In genomic region chr14:76376878-76377523, GRCh38 we compare ENCODE assay signal across 14 cellular contexts. TPM values are rescaled to one million over a fixed set of nuclear protein-coding genes. Genes with fewer than 3 reads are reported as not detected.
DNase-seq lines count a peak whose midpoint lies in the region; ATAC-seq, FAIRE-seq and TF ChIP-seq lines count a peak whose summit lies in the region.
"Had no signal": no experiment of that assay in that cellular context is flagged by ENCODE, and none has a peak within 500 bp of the region (broad histone marks: within the 10 kb centered on the region; RNA-seq: fewer than 3 reads in every experiment).

No MANE protein-coding gene starts in this region.

- H3K36me3 Mint-ChIP-seq in dendritic cell treated with granulocyte-macrophage colony-stimulating factor and Interleukin-4, amounts not matched to agents 40 ng/mL and 50 ng/mL, for 4 days (ENCODE audit: low read depth) = no peaks in the 10 kb centered on the region

- H3K9me3 ChIP-seq in A549 = no peaks in the 10 kb centered on the region
- no peaks in the 10 kb centered on the region for H3K9me3 ChIP-seq in HCT116 (ENCODE audit: control insufficient read depth in 1 of 2, insufficient read depth in 1 of 2, low read depth in 1 of 2, low read length in 2 of 2)
- H3K9me3 ChIP-seq in muscle layer of duodenum (ENCODE audit: control insufficient read depth in 1 of 2, low read length in 2 of 2) = no peaks in the 10 kb centered on the region
- H3K9me3 ChIP-seq in tibial nerve = no peaks in the 10 kb centered on the region

- peak overlapping the region; percentile 48; the same call in 1 of the 2 replicates for H3K9ac ChIP-seq in HCT116 (ENCODE audit: low read length)
- H3K9ac ChIP-seq: BLaER1 had no signal

- H3K27me3 ChIP-seq in HCT116 (ENCODE audit: insufficient read depth, low read length) = peaks cover 34% of the 10 kb centered on the region
- H3K27me3 ChIP-seq in muscle layer of duodenum (ENCODE audit: low read depth, low read length) = peaks cover 44% of the 10 kb centered on the region
- H3K27me3 ChIP-seq in tibial nerve = peaks cover 0 to 83% of the 10 kb centered on the region in 2 donors

- H3K27me3 Mint-ChIP-seq in dendritic cell treated with granulocyte-macrophage colony-stimulating factor and Interleukin-4, amounts not matched to agents 40 ng/mL and 50 ng/mL, for 4 days = peaks cover 87% of the 10 kb centered on the region

- no peak for DNase-seq in A549 (ENCODE audit: low read depth in 1 of 2, low spot score in 1 of 2)
- no peak for DNase-seq in HCT116 (ENCODE audit: low read depth, low spot score)
- no peak for DNase-seq in tibial nerve (ENCODE audit: low spot score in 2 of 2)
- DNase-seq in DMS53 treated with DMSO at 0.1 percent for 48 hours (lab: John Stamatoyannopoulos, UW; ENCODE audit: unreplicated experiment) = no peak
- DNase-seq in DMS79 (lab: John Stamatoyannopoulos, UW) = no peak
- no peak for DNase-seq in iPS-NIHi11 (ENCODE audit: low spot score)
- DNase-seq: effector CD4-positive, alpha-beta T cell; NCI-H146; T-helper 2 cell had no signal

- peak overlapping the region; percentile 39 for H3K4me3 ChIP-seq in A549
- H3K4me3 ChIP-seq in HCT116 (replicated peaks in 1 of 2; ENCODE audit: low read depth in 1 of 2, low read length in 2 of 2) = peak overlapping the region; percentile 64 to 66
- H3K4me3 ChIP-seq in muscle layer of duodenum (ENCODE audit: low read depth in 1 of 2, low read length in 2 of 2) = peak overlapping the region; percentile 18 to 52
- H3K4me3 ChIP-seq in tibial nerve = peak overlapping the region in 1 of 4 donors; percentile 35
- H3K4me3 ChIP-seq: BLaER1 had no signal

- no peak for FAIRE-seq in A549 (lab: Jason Lieb, UNC)

- H3K27ac Mint-ChIP-seq in dendritic cell treated with granulocyte-macrophage colony-stimulating factor and Interleukin-4, amounts not matched to agents 40 ng/mL and 50 ng/mL, for 4 days = no peak overlapping the region

- intact Hi-C loops in HCT116 (cut with micrococcal nuclease) = no loop called here
- intact Hi-C loops in dendritic cell treated with granulocyte-macrophage colony-stimulating factor and Interleukin-4, amounts not matched to agents 40 ng/mL and 50 ng/mL, for 4 days (cut with micrococcal nuclease) = no loop called here

- H3K27ac ChIP-seq in A549 = no peak overlapping the region
- H3K27ac ChIP-seq in HCT116 (ENCODE audit: low read depth, low read length) = no peak overlapping the region
- no peak overlapping the region for H3K27ac ChIP-seq in muscle layer of duodenum (ENCODE audit: low read length)
- no peak overlapping the region for H3K27ac ChIP-seq in tibial nerve
- H3K27ac ChIP-seq: BLaER1 had no signal

- H2AFZ ChIP-seq in HCT116 (ENCODE audit: low read depth, low read length, poor library complexity, severe bottlenecking) = peak overlapping the region; percentile 81

- H3K36me3 ChIP-seq in HCT116 (ENCODE audit: control insufficient read depth in 1 of 2, insufficient read depth in 2 of 2, low read length in 2 of 2) (no peaks in the 10 kb centered on the region), muscle layer of duodenum (ENCODE audit: control insufficient read depth in 1 of 2, insufficient read depth in 2 of 2, low read length in 2 of 2) (no peaks in the 10 kb centered on the region), tibial nerve (no peaks in the 10 kb centered on the region)
- H3K36me3 ChIP-seq: BLaER1 had no signal

- TF ChIP-seq RAD21 in A549 (conservative IDR thresholded peaks at IDR 0.05 in 1 of 2, IDR thresholded peaks at IDR 0.05 in 1 of 2) (no peak), HCT116 (IDR thresholded peaks at IDR 0.05; ENCODE audit: low read depth) (no peak)

- WGBS in A549 (ENCODE audit: missing lambda C conversion rate) = 34% methylated on average over 60 of the region's 73 CpGs
- 1 to 2% methylated on average over 31 to 54 of the region's 73 CpGs for WGBS in tibial nerve, 2 donors

- H3K4me2 ChIP-seq in A549 (peak overlapping the region; percentile 89), HCT116 (ENCODE audit: low read length) (peak overlapping the region; percentile 96)
- H3K4me2 ChIP-seq: BLaER1 had no signal

- no peak for TF ChIP-seq CTCF in A549 (IDR thresholded peaks at IDR 0.05)
- TF ChIP-seq CTCF in HCT116 (IDR thresholded peaks at IDR 0.05 in 2 of 3, conservative IDR thresholded peaks at IDR 0.05 in 1 of 3; ENCODE audit: borderline replicate concordance in 1 of 3, insufficient read depth in 1 of 3, low read depth in 2 of 3, low read length in 2 of 3) = no peak
- no peak for TF ChIP-seq CTCF in tibial nerve (IDR thresholded peaks at IDR 0.05)

- peaks cover 12% of the 10 kb centered on the region; the same call in 2 of the 3 replicates for H3K4me1 ChIP-seq in A549
- H3K4me1 ChIP-seq in HCT116 (ENCODE audit: control insufficient read depth in 1 of 2, insufficient read depth in 2 of 2, low read length in 2 of 2) = peaks cover 12 to 26% of the 10 kb centered on the region in 2 experiments; a peak in 3 of 4 replicates
- peaks cover 0 to 15% of the 10 kb centered on the region in 2 donors for H3K4me1 ChIP-seq in muscle layer of duodenum (ENCODE audit: control insufficient read depth in 1 of 2, insufficient read depth in 2 of 2, low read length in 2 of 2)
- peaks cover 0 to 21% (median 0%) of the 10 kb centered on the region in 4 donors for H3K4me1 ChIP-seq in tibial nerve
- H3K4me1 ChIP-seq: BLaER1 had no signal

- no peaks in the 10 kb centered on the region for H3K9me2 ChIP-seq in HCT116 (ENCODE audit: insufficient read depth)

- H3K79me2 ChIP-seq in HCT116 (ENCODE audit: insufficient read depth, low read length) = no peaks in the 10 kb centered on the region

- CTCF ChIA-PET in A549 (lab: Yijun Ruan, JAX) = interaction anchor here (1.9 to 2.4 kb wide), 2 partner anchors 10 to 24 kb away, joined by 9 to 26 read pairs; no protein-coding TSS in a partner anchor
- CTCF ChIA-PET in HCT116 (lab: Charles Lee) = no interaction called here

- H4K20me1 ChIP-seq in HCT116 (ENCODE audit: insufficient read depth) = no peaks in the 10 kb centered on the region

- TF ChIP-seq EP300 in A549 (IDR thresholded peaks at IDR 0.05) = no peak
- TF ChIP-seq EP300 in tibial nerve (IDR thresholded peaks at IDR 0.05) = no peak

- RAD21 ChIA-PET in HCT116 (lab: Charles Lee; ENCODE audit: low non-redundant PET in 1 of 2, low total read pairs in 2 of 2, uncharacterized antibody in 2 of 2, unreplicated experiment in 2 of 2) = no interaction called here

- no TSS peak for BruUV-seq in HCT116 (replicated peaks; lab: Mats Ljungman, UMichigan)

- POLR2A ChIA-PET in A549 (lab: Yijun Ruan, JAX) = no interaction called here
- POLR2A ChIA-PET in HCT116 (lab: Charles Lee) = no interaction called here

- H3K4me1 Mint-ChIP-seq in dendritic cell treated with granulocyte-macrophage colony-stimulating factor and Interleukin-4, amounts not matched to agents 40 ng/mL and 50 ng/mL, for 4 days (ENCODE audit: low read depth) = peaks cover 10% of the 10 kb centered on the region

- TF ChIP-seq POLR2A in A549 (IDR thresholded peaks at IDR 0.05; ENCODE audit: low read length) (no peak), HCT116 (IDR thresholded peaks at IDR 0.05; ENCODE audit: borderline replicate concordance, extremely low read depth, insufficient read depth, insufficient read length) (no peak), tibial nerve (IDR thresholded peaks at IDR 0.05) (no peak)

- ATAC-seq in A549 (no peak), HCT116 (peak; percentile 23; the same call in 1 of the 2 replicates)

- peak overlapping the region; percentile 61 for H3K4me3 Mint-ChIP-seq in dendritic cell treated with granulocyte-macrophage colony-stimulating factor and Interleukin-4, amounts not matched to agents 40 ng/mL and 50 ng/mL, for 4 days

- H3K9me3 Mint-ChIP-seq in dendritic cell treated with granulocyte-macrophage colony-stimulating factor and Interleukin-4, amounts not matched to agents 40 ng/mL and 50 ng/mL, for 4 days = no peaks in the 10 kb centered on the region

TF ChIP-seq in A549, 52 proteins besides CTCF, POLR2A, EP300 and RAD21:
- TF ChIP-seq EHMT2 (IDR thresholded peaks at IDR 0.05; ENCODE audit: low read depth) (no peak), ZNF302 (CRISPR knock-in tag; IDR thresholded peaks at IDR 0.05) (no peak), ESRRA (IDR thresholded peaks at IDR 0.05; ENCODE audit: borderline replicate concordance, low read length) (no peak)

TF ChIP-seq in HCT116, 20 proteins besides CTCF, POLR2A, EP300 and RAD21:
- TF ChIP-seq FOSL1 (IDR thresholded peaks at IDR 0.05; ENCODE audit: low read depth) = no peak
- no peak for TF ChIP-seq POLR2AphosphoS5 (IDR thresholded peaks at IDR 0.05; ENCODE audit: low read depth, low read length)
- TF ChIP-seq, protein P1, sequence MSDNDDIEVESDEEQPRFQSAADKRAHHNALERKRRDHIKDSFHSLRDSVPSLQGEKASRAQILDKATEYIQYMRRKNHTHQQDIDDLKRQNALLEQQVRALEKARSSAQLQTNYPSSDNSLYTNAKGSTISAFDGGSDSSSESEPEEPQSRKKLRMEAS (IDR thresholded peaks at IDR 0.05) = peak; percentile 31; the same call in 1 of the 2 replicates
- TF ChIP-seq TCF7L2 (IDR thresholded peaks at IDR 0.05; ENCODE audit: borderline replicate concordance, extremely low read depth, insufficient read depth, insufficient read length) = no peak
TF ChIP-seq in HCT116: peak in this region for 1.

RNA-seq across cellular contexts. Expression of gene ESRRB, which starts 1.1 kb away (rescaled TPM):
- polyA plus RNA-seq in A549 (2011; rRNA removed) = 0.19 and 0.20 TPM in 2 replicates
- 0.04 and 0.13 TPM in 2 replicates for polyA plus RNA-seq in A549 (2012; cell fraction: cytosol; rRNA removed)
- polyA plus RNA-seq in A549 (2012; cell fraction: nucleus; rRNA removed) = 0.41 and 0.61 TPM in 2 replicates
- 0.15 to 0.25 TPM (median 0.20 TPM) in 3 replicates for polyA plus RNA-seq in A549 (2017; fragmentation: RNase III; extraction: RNeasy Plus Mini Kit Qiagen cat#74134 plus additional on column Dnase treatment)
- polyA minus RNA-seq in A549 (2011; rRNA and poly(A)+ RNA removed) = 0.41 and 1.5 TPM in 2 replicates
- total RNA-seq in HCT116 (2021; ENCODE audit: unreplicated experiment) = 1.9 TPM
- polyA plus RNA-seq in HCT116 (2012) = 0.31 and 0.59 TPM in 2 replicates
- total RNA-seq in tibial nerve = 1 to 10 TPM in 1 of 4 donors, under 1 TPM in 1, not detected in 2; 0.87 to 1.5 TPM
- total RNA-seq: glomerular endothelial cell, HT1080 had no signal
